1 cellular context compared by ENCODE assay signal in the genomic region with DNA sequence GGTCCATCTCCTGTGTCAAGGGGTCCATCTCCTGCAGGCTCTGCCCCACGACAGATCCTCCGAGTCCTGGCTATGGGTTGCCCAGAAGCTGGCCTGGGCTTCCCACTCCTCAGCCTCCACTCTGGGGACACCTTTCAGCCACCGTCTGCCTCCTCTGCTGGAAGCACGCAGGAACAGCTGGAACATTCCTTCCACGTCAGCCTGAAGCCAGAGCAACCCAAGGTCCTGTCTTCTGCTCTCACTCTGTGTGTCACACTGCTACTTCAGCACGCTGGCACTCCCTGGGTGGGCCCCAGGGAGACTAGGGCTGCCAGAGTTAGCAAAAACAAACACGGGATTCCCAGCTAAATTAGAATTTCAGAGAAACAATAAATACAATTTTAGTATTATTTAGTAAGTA.
TF ChIP-seq lines count a peak whose summit lies in the region.

No MANE protein-coding gene starts in this region.

TF ChIP-seq in H1, 55 proteins besides CTCF, POLR2A, EP300 and RAD21:
- TF ChIP-seq FOSL1 (IDR thresholded peaks at IDR 0.05; ENCODE audit: insufficient read depth, low read depth, low read length): no peak
- TF ChIP-seq, protein P1, sequence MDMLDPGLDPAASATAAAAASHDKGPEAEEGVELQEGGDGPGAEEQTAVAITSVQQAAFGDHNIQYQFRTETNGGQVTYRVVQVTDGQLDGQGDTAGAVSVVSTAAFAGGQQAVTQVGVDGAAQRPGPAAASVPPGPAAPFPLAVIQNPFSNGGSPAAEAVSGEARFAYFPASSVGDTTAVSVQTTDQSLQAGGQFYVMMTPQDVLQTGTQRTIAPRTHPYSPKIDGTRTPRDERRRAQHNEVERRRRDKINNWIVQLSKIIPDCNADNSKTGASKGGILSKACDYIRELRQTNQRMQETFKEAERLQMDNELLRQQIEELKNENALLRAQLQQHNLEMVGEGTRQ (IDR thresholded peaks at IDR 0.05; ENCODE audit: low read length): no peak
- TF ChIP-seq GABPA (IDR thresholded peaks at IDR 0.05; ENCODE audit: borderline replicate concordance, insufficient read depth, low read length): no peak
- no peak for TF ChIP-seq HDAC2 (IDR thresholded peaks at IDR 0.05; ENCODE audit: borderline replicate concordance in 1 of 2, low read depth in 2 of 2, low read length in 2 of 2)
- TF ChIP-seq SIN3A (conservative IDR thresholded peaks at IDR 0.05 in 1 of 2, IDR thresholded peaks at IDR 0.05 in 1 of 2; ENCODE audit: low read depth in 1 of 2, low read length in 2 of 2): no peak
- TF ChIP-seq BCL11A (IDR thresholded peaks at IDR 0.05; ENCODE audit: low read depth in 2 of 2, low read length in 2 of 2): no peak
